ENCODE assay signal across 1 cellular context in the genomic region with DNA sequence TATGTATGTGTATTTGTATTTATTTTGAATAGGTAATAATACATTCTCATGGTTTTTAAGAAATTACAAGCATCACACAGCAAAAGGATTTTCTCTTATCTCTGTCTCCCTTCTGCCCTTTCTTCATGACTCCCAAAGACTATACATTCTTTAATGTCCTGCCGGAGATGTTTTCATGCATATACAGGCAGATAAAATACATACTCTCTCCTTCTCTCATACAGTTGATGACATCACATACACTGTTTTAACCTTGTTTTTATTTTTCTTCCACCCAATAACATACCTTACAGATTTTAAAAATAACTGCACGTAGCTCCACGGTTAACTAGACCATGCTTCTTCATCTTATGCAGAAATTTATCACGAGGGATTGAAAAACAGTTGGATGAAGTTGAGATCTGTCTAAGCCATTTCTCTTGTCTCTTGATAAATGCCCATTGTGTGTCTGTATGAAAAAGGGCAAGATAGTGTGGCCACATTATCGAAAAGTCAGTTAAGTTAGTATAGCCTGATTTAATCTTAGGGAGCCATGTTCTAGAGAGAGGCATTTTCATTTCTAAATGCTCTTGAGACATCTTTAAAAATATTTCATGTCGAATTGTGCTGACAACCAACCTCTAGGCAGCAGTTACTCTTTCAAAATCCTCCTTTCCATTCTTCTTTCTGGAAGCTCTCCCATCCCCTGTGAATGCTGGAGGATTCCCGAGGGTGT.
TF ChIP-seq lines count a peak whose summit lies in the region.

No MANE protein-coding gene starts in this region.

TF ChIP-seq in K562, 482 proteins besides CTCF, POLR2A, EP300 and RAD21 (continued from another document):
- TF ChIP-seq, protein P1, sequence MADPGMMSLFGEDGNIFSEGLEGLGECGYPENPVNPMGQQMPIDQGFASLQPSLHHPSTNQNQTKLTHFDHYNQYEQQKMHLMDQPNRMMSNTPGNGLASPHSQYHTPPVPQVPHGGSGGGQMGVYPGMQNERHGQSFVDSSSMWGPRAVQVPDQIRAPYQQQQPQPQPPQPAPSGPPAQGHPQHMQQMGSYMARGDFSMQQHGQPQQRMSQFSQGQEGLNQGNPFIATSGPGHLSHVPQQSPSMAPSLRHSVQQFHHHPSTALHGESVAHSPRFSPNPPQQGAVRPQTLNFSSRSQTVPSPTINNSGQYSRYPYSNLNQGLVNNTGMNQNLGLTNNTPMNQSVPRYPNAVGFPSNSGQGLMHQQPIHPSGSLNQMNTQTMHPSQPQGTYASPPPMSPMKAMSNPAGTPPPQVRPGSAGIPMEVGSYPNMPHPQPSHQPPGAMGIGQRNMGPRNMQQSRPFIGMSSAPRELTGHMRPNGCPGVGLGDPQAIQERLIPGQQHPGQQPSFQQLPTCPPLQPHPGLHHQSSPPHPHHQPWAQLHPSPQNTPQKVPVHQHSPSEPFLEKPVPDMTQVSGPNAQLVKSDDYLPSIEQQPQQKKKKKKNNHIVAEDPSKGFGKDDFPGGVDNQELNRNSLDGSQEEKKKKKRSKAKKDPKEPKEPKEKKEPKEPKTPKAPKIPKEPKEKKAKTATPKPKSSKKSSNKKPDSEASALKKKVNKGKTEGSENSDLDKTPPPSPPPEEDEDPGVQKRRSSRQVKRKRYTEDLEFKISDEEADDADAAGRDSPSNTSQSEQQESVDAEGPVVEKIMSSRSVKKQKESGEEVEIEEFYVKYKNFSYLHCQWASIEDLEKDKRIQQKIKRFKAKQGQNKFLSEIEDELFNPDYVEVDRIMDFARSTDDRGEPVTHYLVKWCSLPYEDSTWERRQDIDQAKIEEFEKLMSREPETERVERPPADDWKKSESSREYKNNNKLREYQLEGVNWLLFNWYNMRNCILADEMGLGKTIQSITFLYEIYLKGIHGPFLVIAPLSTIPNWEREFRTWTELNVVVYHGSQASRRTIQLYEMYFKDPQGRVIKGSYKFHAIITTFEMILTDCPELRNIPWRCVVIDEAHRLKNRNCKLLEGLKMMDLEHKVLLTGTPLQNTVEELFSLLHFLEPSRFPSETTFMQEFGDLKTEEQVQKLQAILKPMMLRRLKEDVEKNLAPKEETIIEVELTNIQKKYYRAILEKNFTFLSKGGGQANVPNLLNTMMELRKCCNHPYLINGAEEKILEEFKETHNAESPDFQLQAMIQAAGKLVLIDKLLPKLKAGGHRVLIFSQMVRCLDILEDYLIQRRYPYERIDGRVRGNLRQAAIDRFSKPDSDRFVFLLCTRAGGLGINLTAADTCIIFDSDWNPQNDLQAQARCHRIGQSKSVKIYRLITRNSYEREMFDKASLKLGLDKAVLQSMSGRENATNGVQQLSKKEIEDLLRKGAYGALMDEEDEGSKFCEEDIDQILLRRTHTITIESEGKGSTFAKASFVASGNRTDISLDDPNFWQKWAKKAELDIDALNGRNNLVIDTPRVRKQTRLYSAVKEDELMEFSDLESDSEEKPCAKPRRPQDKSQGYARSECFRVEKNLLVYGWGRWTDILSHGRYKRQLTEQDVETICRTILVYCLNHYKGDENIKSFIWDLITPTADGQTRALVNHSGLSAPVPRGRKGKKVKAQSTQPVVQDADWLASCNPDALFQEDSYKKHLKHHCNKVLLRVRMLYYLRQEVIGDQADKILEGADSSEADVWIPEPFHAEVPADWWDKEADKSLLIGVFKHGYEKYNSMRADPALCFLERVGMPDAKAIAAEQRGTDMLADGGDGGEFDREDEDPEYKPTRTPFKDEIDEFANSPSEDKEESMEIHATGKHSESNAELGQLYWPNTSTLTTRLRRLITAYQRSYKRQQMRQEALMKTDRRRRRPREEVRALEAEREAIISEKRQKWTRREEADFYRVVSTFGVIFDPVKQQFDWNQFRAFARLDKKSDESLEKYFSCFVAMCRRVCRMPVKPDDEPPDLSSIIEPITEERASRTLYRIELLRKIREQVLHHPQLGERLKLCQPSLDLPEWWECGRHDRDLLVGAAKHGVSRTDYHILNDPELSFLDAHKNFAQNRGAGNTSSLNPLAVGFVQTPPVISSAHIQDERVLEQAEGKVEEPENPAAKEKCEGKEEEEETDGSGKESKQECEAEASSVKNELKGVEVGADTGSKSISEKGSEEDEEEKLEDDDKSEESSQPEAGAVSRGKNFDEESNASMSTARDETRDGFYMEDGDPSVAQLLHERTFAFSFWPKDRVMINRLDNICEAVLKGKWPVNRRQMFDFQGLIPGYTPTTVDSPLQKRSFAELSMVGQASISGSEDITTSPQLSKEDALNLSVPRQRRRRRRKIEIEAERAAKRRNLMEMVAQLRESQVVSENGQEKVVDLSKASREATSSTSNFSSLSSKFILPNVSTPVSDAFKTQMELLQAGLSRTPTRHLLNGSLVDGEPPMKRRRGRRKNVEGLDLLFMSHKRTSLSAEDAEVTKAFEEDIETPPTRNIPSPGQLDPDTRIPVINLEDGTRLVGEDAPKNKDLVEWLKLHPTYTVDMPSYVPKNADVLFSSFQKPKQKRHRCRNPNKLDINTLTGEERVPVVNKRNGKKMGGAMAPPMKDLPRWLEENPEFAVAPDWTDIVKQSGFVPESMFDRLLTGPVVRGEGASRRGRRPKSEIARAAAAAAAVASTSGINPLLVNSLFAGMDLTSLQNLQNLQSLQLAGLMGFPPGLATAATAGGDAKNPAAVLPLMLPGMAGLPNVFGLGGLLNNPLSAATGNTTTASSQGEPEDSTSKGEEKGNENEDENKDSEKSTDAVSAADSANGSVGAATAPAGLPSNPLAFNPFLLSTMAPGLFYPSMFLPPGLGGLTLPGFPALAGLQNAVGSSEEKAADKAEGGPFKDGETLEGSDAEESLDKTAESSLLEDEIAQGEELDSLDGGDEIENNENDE (IDR thresholded peaks at IDR 0.05; ENCODE audit: low read depth, low read length), result no peak
- TF ChIP-seq PCBP1 (IDR thresholded peaks at IDR 0.05; ENCODE audit: low read depth, low read length, poor library complexity, severe bottlenecking) (no peak), CBFA2T3 (IDR thresholded peaks at IDR 0.05) (peak; percentile 77), SMAD4 (CRISPR knock-in tag; conservative IDR thresholded peaks at IDR 0.05) (no peak), ZNF431 (CRISPR knock-in tag; IDR thresholded peaks at IDR 0.05) (no peak), GATAD2B (IDR thresholded peaks at IDR 0.05; ENCODE audit: borderline replicate concordance) (no peak), THRAP3 (IDR thresholded peaks at IDR 0.05; ENCODE audit: borderline replicate concordance) (no peak), RBFOX2 (IDR thresholded peaks at IDR 0.05; ENCODE audit: low read depth, low read length) (no peak), YY1 (IDR thresholded peaks at IDR 0.05; ENCODE audit: borderline replicate concordance in 1 of 3, control insufficient read depth in 1 of 3, extremely low read depth in 1 of 3, insufficient read depth in 3 of 3, insufficient read length in 1 of 3, insufficient replicate concordance in 2 of 3, low read depth in 1 of 3, low read length in 2 of 3) (peak in 1 of 3 experiments; percentile 38), ZNF41 (CRISPR knock-in tag; conservative IDR thresholded peaks at IDR 0.05) (no peak), NR1H2 (CRISPR knock-in tag; IDR thresholded peaks at IDR 0.05) (no peak), RFX1 (IDR thresholded peaks at IDR 0.05) (peak; percentile 40; the same call in 1 of the 2 replicates), NFYB (IDR thresholded peaks at IDR 0.05; ENCODE audit: extremely low read depth, insufficient read length) (no peak), ZNF77 (CRISPR knock-in tag; IDR thresholded peaks at IDR 0.05) (no peak), RBM14 (IDR thresholded peaks at IDR 0.05; ENCODE audit: borderline replicate concordance, insufficient read depth, low read depth, low read length) (no peak), ZNF766 (CRISPR knock-in tag; conservative IDR thresholded peaks at IDR 0.05) (peak; percentile 76), ZC3H4 (CRISPR knock-in tag; IDR thresholded peaks at IDR 0.05; ENCODE audit: borderline replicate concordance) (no peak)
- TF ChIP-seq, protein P2, sequence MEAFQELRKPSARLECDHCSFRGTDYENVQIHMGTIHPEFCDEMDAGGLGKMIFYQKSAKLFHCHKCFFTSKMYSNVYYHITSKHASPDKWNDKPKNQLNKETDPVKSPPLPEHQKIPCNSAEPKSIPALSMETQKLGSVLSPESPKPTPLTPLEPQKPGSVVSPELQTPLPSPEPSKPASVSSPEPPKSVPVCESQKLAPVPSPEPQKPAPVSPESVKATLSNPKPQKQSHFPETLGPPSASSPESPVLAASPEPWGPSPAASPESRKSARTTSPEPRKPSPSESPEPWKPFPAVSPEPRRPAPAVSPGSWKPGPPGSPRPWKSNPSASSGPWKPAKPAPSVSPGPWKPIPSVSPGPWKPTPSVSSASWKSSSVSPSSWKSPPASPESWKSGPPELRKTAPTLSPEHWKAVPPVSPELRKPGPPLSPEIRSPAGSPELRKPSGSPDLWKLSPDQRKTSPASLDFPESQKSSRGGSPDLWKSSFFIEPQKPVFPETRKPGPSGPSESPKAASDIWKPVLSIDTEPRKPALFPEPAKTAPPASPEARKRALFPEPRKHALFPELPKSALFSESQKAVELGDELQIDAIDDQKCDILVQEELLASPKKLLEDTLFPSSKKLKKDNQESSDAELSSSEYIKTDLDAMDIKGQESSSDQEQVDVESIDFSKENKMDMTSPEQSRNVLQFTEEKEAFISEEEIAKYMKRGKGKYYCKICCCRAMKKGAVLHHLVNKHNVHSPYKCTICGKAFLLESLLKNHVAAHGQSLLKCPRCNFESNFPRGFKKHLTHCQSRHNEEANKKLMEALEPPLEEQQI (IDR thresholded peaks at IDR 0.05), result no peak
- TF ChIP-seq, protein P3, sequence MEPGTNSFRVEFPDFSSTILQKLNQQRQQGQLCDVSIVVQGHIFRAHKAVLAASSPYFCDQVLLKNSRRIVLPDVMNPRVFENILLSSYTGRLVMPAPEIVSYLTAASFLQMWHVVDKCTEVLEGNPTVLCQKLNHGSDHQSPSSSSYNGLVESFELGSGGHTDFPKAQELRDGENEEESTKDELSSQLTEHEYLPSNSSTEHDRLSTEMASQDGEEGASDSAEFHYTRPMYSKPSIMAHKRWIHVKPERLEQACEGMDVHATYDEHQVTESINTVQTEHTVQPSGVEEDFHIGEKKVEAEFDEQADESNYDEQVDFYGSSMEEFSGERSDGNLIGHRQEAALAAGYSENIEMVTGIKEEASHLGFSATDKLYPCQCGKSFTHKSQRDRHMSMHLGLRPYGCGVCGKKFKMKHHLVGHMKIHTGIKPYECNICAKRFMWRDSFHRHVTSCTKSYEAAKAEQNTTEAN (CRISPR knock-in tag; IDR thresholded peaks at IDR 0.05), result no peak
